Comparison of ENCODE assay signal across 1 cellular context in the genomic region with DNA sequence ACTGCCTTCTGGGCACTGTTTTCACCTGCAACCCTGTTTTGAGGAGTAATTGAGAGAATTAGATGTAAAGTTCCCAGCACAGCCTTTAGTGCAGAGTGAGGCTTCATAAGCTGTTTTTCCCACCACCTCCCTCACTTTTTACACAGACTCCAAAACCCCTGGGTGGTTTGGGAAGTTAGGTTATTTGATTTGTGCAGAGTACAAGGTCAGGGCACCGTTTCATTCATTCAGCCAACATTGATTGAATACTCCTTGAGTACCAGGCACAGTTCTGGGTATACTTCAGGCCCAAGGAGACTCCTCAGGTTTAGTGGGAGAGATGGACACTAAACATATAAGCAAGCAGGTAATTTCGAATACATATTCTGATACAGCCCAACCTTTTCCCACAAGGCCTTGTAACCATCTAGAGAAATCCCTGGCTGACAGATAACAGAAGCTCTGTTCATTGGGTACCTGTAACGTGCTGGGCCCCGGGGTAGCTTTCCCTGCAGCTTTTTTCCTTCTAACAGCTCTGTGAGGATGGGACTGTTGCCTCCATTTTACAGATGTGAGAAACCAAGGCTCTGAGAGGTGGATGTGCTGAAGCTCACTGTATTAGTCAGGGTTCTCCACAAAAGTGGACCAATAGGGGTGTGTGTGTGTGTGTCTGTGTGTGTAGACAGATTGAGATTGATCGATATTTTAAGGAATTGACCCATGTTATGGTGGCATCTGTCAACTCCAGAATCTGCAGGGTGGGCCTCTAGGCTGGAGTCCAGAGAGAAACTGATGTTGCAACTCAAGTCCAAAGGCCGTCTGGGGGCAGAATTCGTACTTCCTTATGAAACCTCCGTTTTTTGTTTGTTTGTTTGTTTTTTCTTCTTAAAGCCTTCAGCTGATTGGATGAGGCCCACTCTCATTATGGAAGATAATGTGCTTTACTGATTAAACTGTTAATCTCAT.
TF ChIP-seq lines count a peak whose summit lies in the region.

No MANE protein-coding gene starts in this region.

TF ChIP-seq in HepG2, 621 proteins besides CTCF, POLR2A, EP300 and RAD21 (continued from another document and continues in another):
- TF ChIP-seq, protein P1, sequence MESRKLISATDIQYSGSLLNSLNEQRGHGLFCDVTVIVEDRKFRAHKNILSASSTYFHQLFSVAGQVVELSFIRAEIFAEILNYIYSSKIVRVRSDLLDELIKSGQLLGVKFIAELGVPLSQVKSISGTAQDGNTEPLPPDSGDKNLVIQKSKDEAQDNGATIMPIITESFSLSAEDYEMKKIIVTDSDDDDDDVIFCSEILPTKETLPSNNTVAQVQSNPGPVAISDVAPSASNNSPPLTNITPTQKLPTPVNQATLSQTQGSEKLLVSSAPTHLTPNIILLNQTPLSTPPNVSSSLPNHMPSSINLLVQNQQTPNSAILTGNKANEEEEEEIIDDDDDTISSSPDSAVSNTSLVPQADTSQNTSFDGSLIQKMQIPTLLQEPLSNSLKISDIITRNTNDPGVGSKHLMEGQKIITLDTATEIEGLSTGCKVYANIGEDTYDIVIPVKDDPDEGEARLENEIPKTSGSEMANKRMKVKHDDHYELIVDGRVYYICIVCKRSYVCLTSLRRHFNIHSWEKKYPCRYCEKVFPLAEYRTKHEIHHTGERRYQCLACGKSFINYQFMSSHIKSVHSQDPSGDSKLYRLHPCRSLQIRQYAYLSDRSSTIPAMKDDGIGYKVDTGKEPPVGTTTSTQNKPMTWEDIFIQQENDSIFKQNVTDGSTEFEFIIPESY (CRISPR knock-in tag; IDR thresholded peaks at IDR 0.05): peak; percentile 80
- TF ChIP-seq MATR3 (CRISPR knock-in tag; IDR thresholded peaks at IDR 0.05) (no peak), FOXM1 (CRISPR knock-in tag; IDR thresholded peaks at IDR 0.05) (no peak), NFE2 (CRISPR knock-in tag; IDR thresholded peaks at IDR 0.05) (peak; percentile 64; the same call in 1 of the 2 replicates), ZNF33B (CRISPR knock-in tag; IDR thresholded peaks at IDR 0.05) (peak; percentile 89; the same call in 1 of the 2 replicates), ZNF205 (CRISPR knock-in tag; IDR thresholded peaks at IDR 0.05) (peak; percentile 60; the same call in 1 of the 2 replicates), ZNF83 (CRISPR knock-in tag; IDR thresholded peaks at IDR 0.05; ENCODE audit: borderline replicate concordance) (0 out of 2 replicates have a peak, but pooled peaks have one; percentile 36), ZNF724P (CRISPR knock-in tag; IDR thresholded peaks at IDR 0.05; ENCODE audit: borderline replicate concordance) (peak; percentile 17; the same call in 1 of the 2 replicates), HDAC6 (IDR thresholded peaks at IDR 0.05; ENCODE audit: low read depth, low read length) (no peak), PTBP1 (IDR thresholded peaks at IDR 0.05; ENCODE audit: low read depth, low read length, poor library complexity, severe bottlenecking) (no peak), ZNF17 (CRISPR knock-in tag; IDR thresholded peaks at IDR 0.05) (no peak), RFXANK (CRISPR knock-in tag; IDR thresholded peaks at IDR 0.05) (no peak), ZNF776 (CRISPR knock-in tag; IDR thresholded peaks at IDR 0.05) (no peak; the same call in 1 of the 2 replicates), SMAD1 (CRISPR knock-in tag; IDR thresholded peaks at IDR 0.05; ENCODE audit: borderline replicate concordance, low read depth) (0 out of 2 replicates have a peak, but pooled peaks have one; percentile 79), KDM6A (CRISPR knock-in tag; IDR thresholded peaks at IDR 0.05; ENCODE audit: low read depth) (peak; percentile 96), ZNF605 (CRISPR knock-in tag; IDR thresholded peaks at IDR 0.05) (no peak), SP2 (CRISPR knock-in tag; IDR thresholded peaks at IDR 0.05) (no peak), ZNF567 (CRISPR knock-in tag; IDR thresholded peaks at IDR 0.05; ENCODE audit: borderline replicate concordance) (peak; percentile 79), ZNF703 (CRISPR knock-in tag; IDR thresholded peaks at IDR 0.05; ENCODE audit: borderline replicate concordance) (0 out of 2 replicates have a peak, but pooled peaks have one; percentile 43), POLR2AphosphoS5 (IDR thresholded peaks at IDR 0.05; ENCODE audit: low read depth, low read length) (no peak; the same call in 1 of the 2 replicates), ZMYM4 (CRISPR knock-in tag; IDR thresholded peaks at IDR 0.05) (peak; percentile 81), CREB1 (IDR thresholded peaks at IDR 0.05) (peak; percentile 38; the same call in 1 of the 2 replicates), CREB1 (CRISPR knock-in tag; IDR thresholded peaks at IDR 0.05) (peak; percentile 83), ZNF761 (CRISPR knock-in tag; conservative IDR thresholded peaks at IDR 0.05) (no peak), GLI4 (CRISPR knock-in tag; IDR thresholded peaks at IDR 0.05; ENCODE audit: borderline replicate concordance) (peak; percentile 72; the same call in 1 of the 2 replicates), ATAD3A (CRISPR knock-in tag; IDR thresholded peaks at IDR 0.05) (no peak), ZNF20 (CRISPR knock-in tag; IDR thresholded peaks at IDR 0.05) (no peak), IKZF4 (CRISPR knock-in tag; IDR thresholded peaks at IDR 0.05; ENCODE audit: borderline replicate concordance, low read depth, not compliant biosample characterization) (peak; percentile 57), KDM3A (CRISPR knock-in tag; IDR thresholded peaks at IDR 0.05; ENCODE audit: low read depth) (no peak; the same call in 1 of the 2 replicates), ZNF496 (CRISPR knock-in tag; IDR thresholded peaks at IDR 0.05; ENCODE audit: insufficient replicate concordance) (no peak), ZKSCAN5 (CRISPR knock-in tag; IDR thresholded peaks at IDR 0.05) (peak; percentile 98), FOXA1 (IDR thresholded peaks at IDR 0.05) (no peak; the same call in 1 of the 2 replicates), FOXA1 (CRISPR knock-in tag; IDR thresholded peaks at IDR 0.05) (peak; percentile 82), ADNP (CRISPR knock-in tag; IDR thresholded peaks at IDR 0.05) (peak; percentile 72), DMAP1 (CRISPR knock-in tag; IDR thresholded peaks at IDR 0.05) (peak; percentile 60; the same call in 1 of the 2 replicates), ZNF670 (CRISPR knock-in tag; IDR thresholded peaks at IDR 0.05; ENCODE audit: borderline replicate concordance) (peak; percentile 92; the same call in 1 of the 2 replicates), BORCS8-MEF2B (CRISPR knock-in tag; IDR thresholded peaks at IDR 0.05) (no peak), RCOR2 (CRISPR knock-in tag; IDR thresholded peaks at IDR 0.05) (peak; percentile 96), ELF1 (CRISPR knock-in tag; IDR thresholded peaks at IDR 0.05) (peak; percentile 37; the same call in 1 of the 2 replicates)
- TF ChIP-seq, protein P2, sequence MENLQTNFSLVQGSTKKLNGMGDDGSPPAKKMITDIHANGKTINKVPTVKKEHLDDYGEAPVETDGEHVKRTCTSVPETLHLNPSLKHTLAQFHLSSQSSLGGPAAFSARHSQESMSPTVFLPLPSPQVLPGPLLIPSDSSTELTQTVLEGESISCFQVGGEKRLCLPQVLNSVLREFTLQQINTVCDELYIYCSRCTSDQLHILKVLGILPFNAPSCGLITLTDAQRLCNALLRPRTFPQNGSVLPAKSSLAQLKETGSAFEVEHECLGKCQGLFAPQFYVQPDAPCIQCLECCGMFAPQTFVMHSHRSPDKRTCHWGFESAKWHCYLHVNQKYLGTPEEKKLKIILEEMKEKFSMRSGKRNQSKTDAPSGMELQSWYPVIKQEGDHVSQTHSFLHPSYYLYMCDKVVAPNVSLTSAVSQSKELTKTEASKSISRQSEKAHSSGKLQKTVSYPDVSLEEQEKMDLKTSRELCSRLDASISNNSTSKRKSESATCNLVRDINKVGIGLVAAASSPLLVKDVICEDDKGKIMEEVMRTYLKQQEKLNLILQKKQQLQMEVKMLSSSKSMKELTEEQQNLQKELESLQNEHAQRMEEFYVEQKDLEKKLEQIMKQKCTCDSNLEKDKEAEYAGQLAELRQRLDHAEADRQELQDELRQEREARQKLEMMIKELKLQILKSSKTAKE (CRISPR knock-in tag; IDR thresholded peaks at IDR 0.05; ENCODE audit: borderline replicate concordance): peak; percentile 90
- TF ChIP-seq, protein P3, sequence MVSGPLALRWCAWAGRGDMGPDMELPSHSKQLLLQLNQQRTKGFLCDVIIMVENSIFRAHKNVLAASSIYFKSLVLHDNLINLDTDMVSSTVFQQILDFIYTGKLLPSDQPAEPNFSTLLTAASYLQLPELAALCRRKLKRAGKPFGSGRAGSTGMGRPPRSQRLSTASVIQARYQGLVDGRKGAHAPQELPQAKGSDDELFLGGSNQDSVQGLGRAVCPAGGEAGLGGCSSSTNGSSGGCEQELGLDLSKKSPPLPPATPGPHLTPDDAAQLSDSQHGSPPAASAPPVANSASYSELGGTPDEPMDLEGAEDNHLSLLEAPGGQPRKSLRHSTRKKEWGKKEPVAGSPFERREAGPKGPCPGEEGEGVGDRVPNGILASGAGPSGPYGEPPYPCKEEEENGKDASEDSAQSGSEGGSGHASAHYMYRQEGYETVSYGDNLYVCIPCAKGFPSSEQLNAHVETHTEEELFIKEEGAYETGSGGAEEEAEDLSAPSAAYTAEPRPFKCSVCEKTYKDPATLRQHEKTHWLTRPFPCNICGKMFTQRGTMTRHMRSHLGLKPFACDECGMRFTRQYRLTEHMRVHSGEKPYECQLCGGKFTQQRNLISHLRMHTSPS (CRISPR knock-in tag; IDR thresholded peaks at IDR 0.05; ENCODE audit: low read depth): peak; percentile 88
- TF ChIP-seq, protein P4, sequence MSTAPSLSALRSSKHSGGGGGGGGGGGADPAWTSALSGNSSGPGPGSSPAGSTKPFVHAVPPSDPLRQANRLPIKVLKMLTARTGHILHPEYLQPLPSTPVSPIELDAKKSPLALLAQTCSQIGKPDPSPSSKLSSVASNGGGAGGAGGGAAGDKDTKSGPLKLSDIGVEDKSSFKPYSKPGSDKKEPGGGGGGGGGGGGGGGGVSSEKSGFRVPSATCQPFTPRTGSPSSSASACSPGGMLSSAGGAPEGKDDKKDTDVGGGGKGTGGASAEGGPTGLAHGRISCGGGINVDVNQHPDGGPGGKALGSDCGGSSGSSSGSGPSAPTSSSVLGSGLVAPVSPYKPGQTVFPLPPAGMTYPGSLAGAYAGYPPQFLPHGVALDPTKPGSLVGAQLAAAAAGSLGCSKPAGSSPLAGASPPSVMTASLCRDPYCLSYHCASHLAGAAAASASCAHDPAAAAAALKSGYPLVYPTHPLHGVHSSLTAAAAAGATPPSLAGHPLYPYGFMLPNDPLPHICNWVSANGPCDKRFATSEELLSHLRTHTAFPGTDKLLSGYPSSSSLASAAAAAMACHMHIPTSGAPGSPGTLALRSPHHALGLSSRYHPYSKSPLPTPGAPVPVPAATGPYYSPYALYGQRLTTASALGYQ (CRISPR knock-in tag; IDR thresholded peaks at IDR 0.05): 0 out of 2 replicates have a peak, but pooled peaks have one; percentile 73
- TF ChIP-seq, protein P5, sequence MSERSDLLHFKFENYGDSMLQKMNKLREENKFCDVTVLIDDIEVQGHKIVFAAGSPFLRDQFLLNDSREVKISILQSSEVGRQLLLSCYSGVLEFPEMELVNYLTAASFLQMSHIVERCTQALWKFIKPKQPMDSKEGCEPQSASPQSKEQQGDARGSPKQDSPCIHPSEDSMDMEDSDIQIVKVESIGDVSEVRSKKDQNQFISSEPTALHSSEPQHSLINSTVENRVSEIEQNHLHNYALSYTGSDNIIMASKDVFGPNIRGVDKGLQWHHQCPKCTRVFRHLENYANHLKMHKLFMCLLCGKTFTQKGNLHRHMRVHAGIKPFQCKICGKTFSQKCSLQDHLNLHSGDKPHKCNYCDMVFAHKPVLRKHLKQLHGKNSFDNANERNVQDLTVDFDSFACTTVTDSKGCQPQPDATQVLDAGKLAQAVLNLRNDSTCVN (CRISPR knock-in tag; IDR thresholded peaks at IDR 0.05; ENCODE audit: borderline replicate concordance): peak; percentile 99
- TF ChIP-seq, protein P6, sequence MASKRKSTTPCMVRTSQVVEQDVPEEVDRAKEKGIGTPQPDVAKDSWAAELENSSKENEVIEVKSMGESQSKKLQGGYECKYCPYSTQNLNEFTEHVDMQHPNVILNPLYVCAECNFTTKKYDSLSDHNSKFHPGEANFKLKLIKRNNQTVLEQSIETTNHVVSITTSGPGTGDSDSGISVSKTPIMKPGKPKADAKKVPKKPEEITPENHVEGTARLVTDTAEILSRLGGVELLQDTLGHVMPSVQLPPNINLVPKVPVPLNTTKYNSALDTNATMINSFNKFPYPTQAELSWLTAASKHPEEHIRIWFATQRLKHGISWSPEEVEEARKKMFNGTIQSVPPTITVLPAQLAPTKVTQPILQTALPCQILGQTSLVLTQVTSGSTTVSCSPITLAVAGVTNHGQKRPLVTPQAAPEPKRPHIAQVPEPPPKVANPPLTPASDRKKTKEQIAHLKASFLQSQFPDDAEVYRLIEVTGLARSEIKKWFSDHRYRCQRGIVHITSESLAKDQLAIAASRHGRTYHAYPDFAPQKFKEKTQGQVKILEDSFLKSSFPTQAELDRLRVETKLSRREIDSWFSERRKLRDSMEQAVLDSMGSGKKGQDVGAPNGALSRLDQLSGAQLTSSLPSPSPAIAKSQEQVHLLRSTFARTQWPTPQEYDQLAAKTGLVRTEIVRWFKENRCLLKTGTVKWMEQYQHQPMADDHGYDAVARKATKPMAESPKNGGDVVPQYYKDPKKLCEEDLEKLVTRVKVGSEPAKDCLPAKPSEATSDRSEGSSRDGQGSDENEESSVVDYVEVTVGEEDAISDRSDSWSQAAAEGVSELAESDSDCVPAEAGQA (IDR thresholded peaks at IDR 0.05; ENCODE audit: low read depth): peak; percentile 72; the same call in 1 of the 2 replicates
- TF ChIP-seq, protein P6 (CRISPR knock-in tag; IDR thresholded peaks at IDR 0.05; ENCODE audit: borderline replicate concordance): no peak
- TF ChIP-seq, protein P7, sequence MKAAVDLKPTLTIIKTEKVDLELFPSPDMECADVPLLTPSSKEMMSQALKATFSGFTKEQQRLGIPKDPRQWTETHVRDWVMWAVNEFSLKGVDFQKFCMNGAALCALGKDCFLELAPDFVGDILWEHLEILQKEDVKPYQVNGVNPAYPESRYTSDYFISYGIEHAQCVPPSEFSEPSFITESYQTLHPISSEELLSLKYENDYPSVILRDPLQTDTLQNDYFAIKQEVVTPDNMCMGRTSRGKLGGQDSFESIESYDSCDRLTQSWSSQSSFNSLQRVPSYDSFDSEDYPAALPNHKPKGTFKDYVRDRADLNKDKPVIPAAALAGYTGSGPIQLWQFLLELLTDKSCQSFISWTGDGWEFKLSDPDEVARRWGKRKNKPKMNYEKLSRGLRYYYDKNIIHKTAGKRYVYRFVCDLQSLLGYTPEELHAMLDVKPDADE (CRISPR knock-in tag; IDR thresholded peaks at IDR 0.05): no peak
